ENCODE assay signal across 8 cellular contexts in genomic region chr17:44005865-44006580, GRCh38. TPM values are rescaled to one million over a fixed set of nuclear protein-coding genes. Genes with fewer than 3 reads are reported as not detected.
DNase-seq lines count a peak whose midpoint lies in the region; TF ChIP-seq lines count a peak whose summit lies in the region.

No MANE protein-coding gene starts in this region.

- in situ Hi-C loops in brain microvascular endothelial cell (cut with HindIII; ENCODE audit: low pct_ligation_motif_present, low sequenced_read_pairs), result no loop called here

- TF ChIP-seq CTCF in brain microvascular endothelial cell (IDR thresholded peaks at IDR 0.05; ENCODE audit: low read depth, low read length, missing control alignments), result peak; percentile 47
- TF ChIP-seq CTCF in kidney epithelial cell (IDR thresholded peaks at IDR 0.05; ENCODE audit: insufficient read depth, low read length, poor library complexity, severe bottlenecking), result peak; percentile 38

- H3K27ac ChIP-seq in SJSA1, result no peak overlapping the region
- H3K27ac ChIP-seq in brain microvascular endothelial cell, result peak overlapping the region; percentile 26
- H3K27ac ChIP-seq in caudate nucleus (ENCODE audit: low read depth, low read length), result no peak overlapping the region

- H3K36me3 ChIP-seq in SJSA1 (peaks cover 25% of the 10 kb centered on the region), brain microvascular endothelial cell (replicated peaks) (no peaks in the 10 kb centered on the region), kidney epithelial cell (ENCODE audit: control insufficient read depth, insufficient read depth, low read length) (no peaks in the 10 kb centered on the region)

- peaks cover 61% of the 10 kb centered on the region for H3K4me1 ChIP-seq in SJSA1 (replicated peaks)

- no peaks in the 10 kb centered on the region for H3K9me3 ChIP-seq in SJSA1 (replicated peaks)

- peak overlapping the region; percentile 58 for H3K4me3 ChIP-seq in SJSA1
- peak overlapping the region; percentile 65 for H3K4me3 ChIP-seq in brain microvascular endothelial cell (ENCODE audit: low read depth, low read length)
- peak overlapping the region; percentile 52 for H3K4me3 ChIP-seq in kidney epithelial cell (ENCODE audit: low read depth, low read length)

- no peaks in the 10 kb centered on the region for H3K27me3 ChIP-seq in SJSA1 (replicated peaks)
- no peaks in the 10 kb centered on the region for H3K27me3 ChIP-seq in brain microvascular endothelial cell (replicated peaks)
- H3K27me3 ChIP-seq in kidney epithelial cell (ENCODE audit: control insufficient read depth, insufficient read depth, low read length), result no peaks in the 10 kb centered on the region

- peak; percentile 45 for DNase-seq in NCI-H345 (lab: John Stamatoyannopoulos, UW)
- DNase-seq in NCI-H345 treated with DMSO at 0.1 percent for 48 hours (lab: John Stamatoyannopoulos, UW; ENCODE audit: unreplicated experiment), result no peak
- no peak for DNase-seq in SJSA1 (ENCODE audit: low read depth in 1 of 2, low spot score in 2 of 2)
- no peak for DNase-seq in brain microvascular endothelial cell
- DNase-seq in kidney epithelial cell (ENCODE audit: low read depth), result no peak
- DNase-seq in stimulated activated CD8-positive, alpha-beta memory T cell treated with anti-CD3 and anti-CD28 coated beads, Interleukin-12 subunit alpha, Interleukin-12 subunit beta, amount 100 ng/mL, for 4 hours (ENCODE audit: low read depth), result peak; percentile 5
- no peak for DNase-seq in D341Med (ENCODE audit: low spot score)
- no peak for DNase-seq in caudate nucleus (lab: John Stamatoyannopoulos, UW)

RNA-seq across cellular contexts. Expression of gene NAGS, which starts 1.6 kb away (rescaled TPM):
- total RNA-seq in SJSA1 (2014; rRNA removed; shearing (Covaris generic)), result 2.8 and 3.3 TPM in 2 replicates
- total RNA-seq in kidney epithelial cell, result 15.7 and 19.4 TPM in 2 replicates

RNA-seq across cellular contexts. Expression of gene TMEM101, which starts 8.7 kb away (rescaled TPM):
- total RNA-seq in SJSA1 (2014; rRNA removed; shearing (Covaris generic)), result 77.4 and 78.7 TPM in 2 replicates
- total RNA-seq in kidney epithelial cell, result 37.8 and 52.4 TPM in 2 replicates

RNA-seq across cellular contexts. Expression of gene PYY, which starts 52.3 kb away (rescaled TPM):
- total RNA-seq in SJSA1 (2014; rRNA removed; shearing (Covaris generic)), result not detected in 2 replicates
- 0.48 TPM in 1 of 2 replicates, not detected in the other for total RNA-seq in kidney epithelial cell

Comparison
In these comparisons a context has a peak if more than half of its experiments do, and no peak if none do; other contexts are left out.
1. DNase-seq: peak in NCI-H345 (single experiment) and stimulated activated CD8-positive, alpha-beta memory T cell treated with anti-CD3 and anti-CD28 coated beads, Interleukin-12 subunit alpha, Interleukin-12 subunit beta, amount 100 ng/mL, for 4 hours (single experiment); none in NCI-H345 treated with DMSO at 0.1 percent for 48 hours (single experiment), SJSA1 (0 of 2), brain microvascular endothelial cell (single experiment), kidney epithelial cell (single experiment), D341Med (single experiment) and caudate nucleus (0 of 61).
2. Peak in every context shown above with its lines, with median percentiles within 50 percentile points of each other: H3K4me3 ChIP-seq.